Comparison of ENCODE assay signal across 22 cellular contexts in genomic region chr6:46199387-46199786, GRCh38. TPM values are rescaled to one million over a fixed set of nuclear protein-coding genes. Genes with fewer than 3 reads are reported as not detected.
DNase-seq lines count a peak whose midpoint lies in the region; ATAC-seq and TF ChIP-seq lines count a peak whose summit lies in the region.
"Had no signal": no experiment of that assay in that cellular context is flagged by ENCODE, and none has a peak within 500 bp of the region (broad histone marks: within the 10 kb centered on the region; RNA-seq: fewer than 3 reads in every experiment).

No MANE protein-coding gene starts in this region.

- no peaks in the 10 kb centered on the region for H3K79me1 ChIP-seq in mesenchymal stem cell (replicated peaks; ENCODE audit: low read length, poor library complexity, severe bottlenecking)

- TF ChIP-seq CTCF in epithelial cell of proximal tubule (conservative IDR thresholded peaks at IDR 0.05; ENCODE audit: low read depth, low read length) (no peak), natural killer cell (IDR thresholded peaks at IDR 0.05) (no peak)

- H2BK120ac ChIP-seq in mesenchymal stem cell (ENCODE audit: low read depth, low read length), result no peak overlapping the region

- H3K4ac ChIP-seq in mesenchymal stem cell (ENCODE audit: low read depth in 1 of 2, low read length in 2 of 2), result no peak overlapping the region

- no peak overlapping the region for H3K4me2 ChIP-seq in mesenchymal stem cell (ENCODE audit: low read length, poor library complexity, severe bottlenecking)
- H3K4me2 ChIP-seq: A549 had no signal

- no peak overlapping the region for H4K8ac ChIP-seq in mesenchymal stem cell (ENCODE audit: low read length)

- no peaks in the 10 kb centered on the region for H3K4me1 Mint-ChIP-seq in natural killer cell
- H3K4me1 Mint-ChIP-seq: activated naive CD8-positive, alpha-beta T cell treated with anti-CD3 and anti-CD28 coated beads for 36 hours had no signal

- intact Hi-C loops in natural killer cell (cut with micrococcal nuclease), result no loop called here

- H2AFZ ChIP-seq in mesenchymal stem cell (ENCODE audit: low read depth, low read length), result no peak overlapping the region

- 82% methylated on average over 4 of the region's 5 CpGs for WGBS in mesenchymal stem cell

- H3K4me3 ChIP-seq in epithelial cell of proximal tubule (ENCODE audit: low read depth, low read length) (no peak overlapping the region), mesenchymal stem cell (ENCODE audit: insufficient read depth in 1 of 2, low read depth in 1 of 2, low read length in 2 of 2) (no peak overlapping the region)
- H3K4me3 ChIP-seq: A549, SJCRH30 had no signal

- DNase-seq in AG08395 (ENCODE audit: low spot score) (peak; percentile 49), NCI-H226 (peak; percentile 36), epithelial cell of proximal tubule (ENCODE audit: low read depth) (peak; percentile 26), mesenchymal stem cell (no peak), natural killer cell (no peak), NCI-H2081 treated with DMSO at 0.1 percent for 48 hours (lab: John Stamatoyannopoulos, UW) (no peak)
- DNase-seq in activated CD8-positive, alpha-beta memory T cell treated with anti-CD3 and anti-CD28 coated beads for 24 hours, result no peak
- DNase-seq: activated CD4-positive, alpha-beta T cell treated with anti-CD3 and anti-CD28 coated beads for 4 hours; activated naive CD8-positive, alpha-beta T cell treated with anti-CD3 and anti-CD28 coated beads for 36 hours; central memory CD4-positive, alpha-beta T cell; erythroblast; head of caudate nucleus; NCI-H2227 treated with DMSO at 0.1 percent for 48 hours; NCI-H82; SJCRH30; T-helper 1 cell had no signal

- H2BK5ac ChIP-seq in mesenchymal stem cell (ENCODE audit: low read depth, low read length, poor library complexity, severe bottlenecking), result no peak overlapping the region

- no peak overlapping the region for H2BK12ac ChIP-seq in mesenchymal stem cell (ENCODE audit: low read length in 2 of 2)

- H2BK15ac ChIP-seq in mesenchymal stem cell (ENCODE audit: low read depth, poor library complexity, severe bottlenecking), result no peak overlapping the region

- peak overlapping the region; percentile 18 for H3K9ac ChIP-seq in mesenchymal stem cell (ENCODE audit: low read length)

- no peak overlapping the region for H3K27ac Mint-ChIP-seq in natural killer cell
- H3K27ac Mint-ChIP-seq: activated naive CD8-positive, alpha-beta T cell treated with anti-CD3 and anti-CD28 coated beads for 36 hours; activated T-helper 1 cell treated with anti-CD3 and anti-CD28 coated beads, Interleukin-12 subunit alpha, Interleukin-12 subunit beta, Interleukin-2, Interleukin-4 antibody, amounts not matched to agents 30 ng/mL and 10 ng/mL and 1 ng/mL, durations not matched to agents 14 hours and 24 hours and 36 hours had no signal

- H3K27me3 ChIP-seq in mesenchymal stem cell (ENCODE audit: control insufficient read depth in 1 of 2, insufficient read depth in 1 of 2, low read length in 2 of 2), result peaks cover 0 to 11% of the 10 kb centered on the region in 2 experiments
- H3K27me3 ChIP-seq: SJCRH30 had no signal

- no peaks in the 10 kb centered on the region for H3K4me1 ChIP-seq in mesenchymal stem cell (ENCODE audit: control insufficient read depth, insufficient read depth, low read depth, low read length)
- H3K4me1 ChIP-seq: A549, SJCRH30 had no signal

- no peak overlapping the region for H3K27ac ChIP-seq in mesenchymal stem cell (ENCODE audit: low read length, poor library complexity, severe bottlenecking)
- H3K27ac ChIP-seq: A549, C4-2B, SJCRH30 had no signal

- H3K18ac ChIP-seq in mesenchymal stem cell (ENCODE audit: low read depth in 1 of 2, low read length in 2 of 2), result no peak overlapping the region

- no peaks in the 10 kb centered on the region for H3K36me3 Mint-ChIP-seq in natural killer cell
- H3K36me3 Mint-ChIP-seq: activated naive CD8-positive, alpha-beta T cell treated with anti-CD3 and anti-CD28 coated beads for 36 hours had no signal

- no peaks in the 10 kb centered on the region for H3K27me3 Mint-ChIP-seq in natural killer cell (ENCODE audit: low read depth in 2 of 2)

- no peak overlapping the region for H4K91ac ChIP-seq in mesenchymal stem cell (ENCODE audit: low read length)

- no peak overlapping the region for H2AK5ac ChIP-seq in mesenchymal stem cell (ENCODE audit: low read length, severe bottlenecking)

- ATAC-seq in natural killer cell (no peak), GM21723 (IDR thresholded peaks at IDR 0.05; ENCODE audit: unreplicated experiment) (no peak)
- ATAC-seq: A549, left lobe of liver had no signal

- no peaks in the 10 kb centered on the region for H3K9me3 Mint-ChIP-seq in natural killer cell
- H3K9me3 Mint-ChIP-seq: activated T-helper 1 cell treated with anti-CD3 and anti-CD28 coated beads, Interleukin-12 subunit alpha, Interleukin-12 subunit beta, Interleukin-2, Interleukin-4 antibody, amounts not matched to agents 30 ng/mL and 10 ng/mL and 1 ng/mL, durations not matched to agents 14 hours and 24 hours and 36 hours had no signal

- H3K9me3 ChIP-seq in mesenchymal stem cell (ENCODE audit: control insufficient read depth, low read length), result no peaks in the 10 kb centered on the region
- H3K9me3 ChIP-seq: A549, SJCRH30 had no signal

- H3K23ac ChIP-seq in mesenchymal stem cell (ENCODE audit: low read length in 2 of 2), result no peak overlapping the region

- no peaks in the 10 kb centered on the region for H3K36me3 ChIP-seq in mesenchymal stem cell (ENCODE audit: control insufficient read depth in 1 of 2, insufficient read depth in 2 of 2, low read depth in 1 of 2, low read length in 2 of 2)
- H3K36me3 ChIP-seq: SJCRH30 had no signal

- H3K14ac ChIP-seq in mesenchymal stem cell (ENCODE audit: low read length in 2 of 2), result no peak overlapping the region

- no peak overlapping the region for H3K4me3 Mint-ChIP-seq in natural killer cell
- H3K4me3 Mint-ChIP-seq: activated naive CD8-positive, alpha-beta T cell treated with anti-CD3 and anti-CD28 coated beads for 36 hours; activated T-helper 1 cell treated with anti-CD3 and anti-CD28 coated beads, Interleukin-12 subunit alpha, Interleukin-12 subunit beta, Interleukin-2, Interleukin-4 antibody, amounts not matched to agents 30 ng/mL and 10 ng/mL and 1 ng/mL, durations not matched to agents 14 hours and 24 hours and 36 hours had no signal

RNA-seq across cellular contexts. Expression of gene ENPP5, which starts 28.6 kb away (rescaled TPM):
- 1.5 and 2.5 TPM in 2 replicates for total RNA-seq in epithelial cell of proximal tubule
- 0.03 TPM for polyA plus RNA-seq in mesenchymal stem cell (2013, experiment 1 of 2)
- 0.01 TPM for polyA plus RNA-seq in mesenchymal stem cell (2013, experiment 2 of 2)
- total RNA-seq in natural killer cell, result 10 to 100 TPM in 1 of 3 donors, 1 to 10 TPM in 2; 9.3 to 13.4 (median 9.6) TPM
- total RNA-seq: activated T-helper 1 cell treated with anti-CD3 and anti-CD28 coated beads, Interleukin-12 subunit alpha, Interleukin-12 subunit beta, Interleukin-2, Interleukin-4 antibody, amounts not matched to agents 30 ng/mL and 10 ng/mL and 1 ng/mL, durations not matched to agents 14 hours and 24 hours and 36 hours; pulmonary artery endothelial cell; SJCRH30 had no signal
- polyA plus RNA-seq: A549 had no signal

Comparison
In these comparisons a context has a peak if more than half of its experiments do, and no peak if none do; other contexts are left out.
1. DNase-seq: peak in AG08395 (single experiment), NCI-H226 (single experiment) and epithelial cell of proximal tubule (single experiment); none in mesenchymal stem cell (single experiment), natural killer cell (single experiment), NCI-H2081 treated with DMSO at 0.1 percent for 48 hours (single experiment) and activated CD8-positive, alpha-beta memory T cell treated with anti-CD3 and anti-CD28 coated beads for 24 hours (single experiment).